15 cellular contexts compared by ENCODE assay signal in genomic region chr15:22080227-22080626, GRCh38. TPM values are rescaled to one million over a fixed set of nuclear protein-coding genes. Genes with fewer than 3 reads are reported as not detected.
"Had no signal": no experiment of that assay in that cellular context is flagged by ENCODE, and none has a peak within 500 bp of the region (broad histone marks: within the 10 kb centered on the region; RNA-seq: fewer than 3 reads in every experiment).

A gene with protein sequence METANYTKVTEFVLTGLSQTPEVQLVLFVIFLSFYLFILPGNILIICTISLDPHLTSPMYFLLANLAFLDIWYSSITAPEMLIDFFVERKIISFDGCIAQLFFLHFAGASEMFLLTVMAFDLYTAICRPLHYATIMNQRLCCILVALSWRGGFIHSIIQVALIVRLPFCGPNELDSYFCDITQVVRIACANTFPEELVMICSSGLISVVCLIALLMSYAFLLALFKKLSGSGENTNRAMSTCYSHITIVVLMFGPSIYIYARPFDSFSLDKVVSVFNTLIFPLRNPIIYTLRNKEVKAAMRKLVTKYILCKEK (plus strand): TSS chr15:22080527. CDS start chr15:22080625, 98 bp downstream.

RNA-seq across cellular contexts. Expression of the gene that starts here (rescaled TPM):
- total RNA-seq: stomach, subcutaneous adipose tissue, suprapubic skin, temporal lobe, thoracic aorta, thyroid gland, tibial nerve, transverse colon, upper lobe of left lung, upper lobe of right lung, ureter, urinary bladder, uterus, vagina had no signal
- polyA plus RNA-seq: stomach, thymus, urinary bladder had no signal
